22 cellular contexts compared by ENCODE assay signal in genomic region chr10:84826704-84827103, GRCh38.
DNase-seq lines count a peak whose midpoint lies in the region; ATAC-seq and TF ChIP-seq lines count a peak whose summit lies in the region.
"Had no signal": no experiment of that assay in that cellular context is flagged by ENCODE, and none has a peak within 500 bp of the region (broad histone marks: within the 10 kb centered on the region; RNA-seq: fewer than 3 reads in every experiment).

No MANE protein-coding gene starts in this region.

- H3K4me3 ChIP-seq in mesendoderm (ENCODE audit: low read length) (no peak overlapping the region), body of pancreas (no peak overlapping the region)
- no peak overlapping the region for H3K4me3 ChIP-seq in CD8-positive, alpha-beta T cell (ENCODE audit: low read depth, low read length)
- H3K4me3 ChIP-seq: mucosa of descending colon, uterus had no signal

- H3K36me3 Mint-ChIP-seq in CD8-positive, alpha-beta T cell, result no peaks in the 10 kb centered on the region
- H3K36me3 Mint-ChIP-seq: CD4-positive, alpha-beta memory T cell; stimulated activated effector memory CD8-positive, alpha-beta T cell treated with anti-CD3 and anti-CD28 coated beads, Interleukin-12 subunit alpha, Interleukin-12 subunit beta, amount 100 ng/mL, for 72 hours had no signal

- TF ChIP-seq CTCF in CD8-positive, alpha-beta T cell (IDR thresholded peaks at IDR 0.05), result no peak
- TF ChIP-seq CTCF in body of pancreas (IDR thresholded peaks at IDR 0.05), result no peak

- H3K4me1 Mint-ChIP-seq in CD8-positive, alpha-beta T cell (ENCODE audit: low read depth), result no peaks in the 10 kb centered on the region
- H3K4me1 Mint-ChIP-seq: activated CD4-positive, alpha-beta memory T cell treated with anti-CD3 and anti-CD28 coated beads, Interleukin-2, amount 10 ng/mL, durations not matched to agents 7 days and 5 days; CD4-positive, alpha-beta memory T cell; stimulated activated effector memory CD8-positive, alpha-beta T cell treated with anti-CD3 and anti-CD28 coated beads, Interleukin-12 subunit alpha, Interleukin-12 subunit beta, amount 100 ng/mL, for 72 hours had no signal

- no peak overlapping the region for H3K23ac ChIP-seq in mesendoderm (ENCODE audit: low read length)

- H4K8ac ChIP-seq in mesendoderm (ENCODE audit: low read depth, low read length), result no peak overlapping the region

- DNase-seq in AG20443 (ENCODE audit: low spot score) (peak; percentile 32), GM03348 (ENCODE audit: low spot score) (peak; percentile 22), mesendoderm (peak; percentile 77), LoVo (ENCODE audit: low spot score) (no peak), body of pancreas (no peak)
- DNase-seq in CD8-positive, alpha-beta T cell, result no peak
- DNase-seq: activated CD4-positive, alpha-beta memory T cell treated with anti-CD3 and anti-CD28 coated beads, Interleukin-2, amount 10 ng/mL, durations not matched to agents 7 days and 5 days; activated effector memory CD4-positive, alpha-beta T cell treated with Interleukin-2 at 50 U/mL for 16 hours; CD4-positive, alpha-beta memory T cell; dermis blood vessel endothelial cell; GF-D8; glutamatergic neuron; mucosa of descending colon; NCI-H1048; NCI-H2081; NCI-H526; stimulated activated CD4-positive, alpha-beta T cell treated with anti-CD3 and anti-CD28 coated beads, Interleukin-2, amount 100 ng/mL, for 24 hours; uterus had no signal

- peaks cover 2% of the 10 kb centered on the region for H3K27me3 Mint-ChIP-seq in CD8-positive, alpha-beta T cell (ENCODE audit: low read depth)
- H3K27me3 Mint-ChIP-seq: activated CD4-positive, alpha-beta memory T cell treated with anti-CD3 and anti-CD28 coated beads, Interleukin-2, amount 10 ng/mL, durations not matched to agents 7 days and 5 days; progenitor cell of endocrine pancreas had no signal

- no peak for TF ChIP-seq POLR2A in body of pancreas (IDR thresholded peaks at IDR 0.05)

- no peak overlapping the region for H3K4me2 ChIP-seq in mesendoderm (ENCODE audit: low read length)

- H2BK5ac ChIP-seq in mesendoderm (ENCODE audit: low read length), result no peak overlapping the region

- no peak for ATAC-seq in SK-N-SH treated with all-trans-retinoic acid at 6 μM for 48 hours
- ATAC-seq in CD8-positive, alpha-beta T cell, result no peak
- ATAC-seq in body of pancreas, result no peak
- ATAC-seq: left lobe of liver; mucosa of descending colon; stimulated activated effector memory CD8-positive, alpha-beta T cell treated with anti-CD3 and anti-CD28 coated beads, Interleukin-12 subunit alpha, Interleukin-12 subunit beta, amount 100 ng/mL, for 72 hours had no signal

- H3K79me1 ChIP-seq in mesendoderm (ENCODE audit: low read length), result no peaks in the 10 kb centered on the region

- POLR2A ChIA-PET in CD8-positive, alpha-beta T cell (lab: Charles Lee), result no interaction called here

- H3K36me3 ChIP-seq in mesendoderm (ENCODE audit: control insufficient read depth, insufficient read depth, low read length) (no peaks in the 10 kb centered on the region), body of pancreas (replicated peaks in 1 of 2; ENCODE audit: insufficient read depth in 1 of 2, low read depth in 2 of 2) (no peaks in the 10 kb centered on the region)
- no peaks in the 10 kb centered on the region for H3K36me3 ChIP-seq in CD8-positive, alpha-beta T cell (ENCODE audit: insufficient read depth, low read length)
- H3K36me3 ChIP-seq: uterus had no signal

- H3K27me3 ChIP-seq in mesendoderm (ENCODE audit: insufficient read depth, low read length, poor library complexity) (no peaks in the 10 kb centered on the region), body of pancreas (no peaks in the 10 kb centered on the region)
- no peaks in the 10 kb centered on the region for H3K27me3 ChIP-seq in CD8-positive, alpha-beta T cell (ENCODE audit: insufficient read depth, low read length)
- H3K27me3 ChIP-seq: uterus had no signal

- H3K27ac Mint-ChIP-seq in CD8-positive, alpha-beta T cell, result no peak overlapping the region
- H3K27ac Mint-ChIP-seq: activated CD4-positive, alpha-beta memory T cell treated with anti-CD3 and anti-CD28 coated beads, Interleukin-2, amount 10 ng/mL, durations not matched to agents 7 days and 5 days; CD4-positive, alpha-beta memory T cell; progenitor cell of endocrine pancreas; stimulated activated effector memory CD8-positive, alpha-beta T cell treated with anti-CD3 and anti-CD28 coated beads, Interleukin-12 subunit alpha, Interleukin-12 subunit beta, amount 100 ng/mL, for 72 hours had no signal

- no peak overlapping the region for H3K4me3 Mint-ChIP-seq in CD8-positive, alpha-beta T cell
- H3K4me3 Mint-ChIP-seq: activated CD4-positive, alpha-beta memory T cell treated with anti-CD3 and anti-CD28 coated beads, Interleukin-2, amount 10 ng/mL, durations not matched to agents 7 days and 5 days; CD4-positive, alpha-beta memory T cell; stimulated activated effector memory CD8-positive, alpha-beta T cell treated with anti-CD3 and anti-CD28 coated beads, Interleukin-12 subunit alpha, Interleukin-12 subunit beta, amount 100 ng/mL, for 72 hours had no signal

- peaks cover 2% of the 10 kb centered on the region for H3K4me1 ChIP-seq in mesendoderm (ENCODE audit: control insufficient read depth, low read depth, low read length)
- H3K4me1 ChIP-seq in CD8-positive, alpha-beta T cell (ENCODE audit: insufficient read depth, low read length), result no peaks in the 10 kb centered on the region
- no peaks in the 10 kb centered on the region for H3K4me1 ChIP-seq in body of pancreas
- H3K4me1 ChIP-seq: uterus had no signal

- no CpG with 5 or more reads among the region's 3 CpGs for WGBS in mesendoderm (ENCODE audit: extremely low coverage, insufficient coverage, low lambda C conversion rate)
- 66 to 68% methylated on average over 3 of the region's 3 CpGs for WGBS in body of pancreas, 2 donors

- no peak overlapping the region for H2BK15ac ChIP-seq in mesendoderm (replicated peaks; ENCODE audit: low read depth)

- H3K9me3 Mint-ChIP-seq in CD8-positive, alpha-beta T cell, result no peaks in the 10 kb centered on the region
- H3K9me3 Mint-ChIP-seq: activated CD4-positive, alpha-beta memory T cell treated with anti-CD3 and anti-CD28 coated beads, Interleukin-2, amount 10 ng/mL, durations not matched to agents 7 days and 5 days; stimulated activated effector memory CD8-positive, alpha-beta T cell treated with anti-CD3 and anti-CD28 coated beads, Interleukin-12 subunit alpha, Interleukin-12 subunit beta, amount 100 ng/mL, for 72 hours had no signal

- H3K27ac ChIP-seq in mesendoderm (ENCODE audit: low read depth, low read length) (no peak overlapping the region), body of pancreas (no peak overlapping the region)
- no peak overlapping the region for H3K27ac ChIP-seq in CD8-positive, alpha-beta T cell (ENCODE audit: low read depth, low read length)
- H3K27ac ChIP-seq: uterus had no signal

- H3K18ac ChIP-seq in mesendoderm (ENCODE audit: low read length), result no peak overlapping the region

- H3K56ac ChIP-seq in mesendoderm (ENCODE audit: low read length), result no peak overlapping the region

- H3K4ac ChIP-seq in mesendoderm (ENCODE audit: low read depth, low read length), result no peak overlapping the region

- intact Hi-C loops in CD8-positive, alpha-beta T cell (cut with DNase I, micrococcal nuclease), result no loop called here
- intact Hi-C loops in body of pancreas (cut with DNase I), result no loop called here

- no peak overlapping the region for H4K5ac ChIP-seq in mesendoderm (ENCODE audit: low read length)

- no peak overlapping the region for H2BK120ac ChIP-seq in mesendoderm (ENCODE audit: low read depth, low read length)

- H3K79me2 ChIP-seq in mesendoderm (ENCODE audit: control insufficient read depth, insufficient read depth, low read length), result no peaks in the 10 kb centered on the region

- H2AK5ac ChIP-seq in mesendoderm (ENCODE audit: low read length), result no peak overlapping the region

- H3K9me3 ChIP-seq in CD8-positive, alpha-beta T cell (ENCODE audit: low read length), result no peaks in the 10 kb centered on the region
- H3K9me3 ChIP-seq in body of pancreas, result no peaks in the 10 kb centered on the region
- H3K9me3 ChIP-seq: mucosa of descending colon, uterus had no signal

- no peak overlapping the region for H3K9ac ChIP-seq in mesendoderm (ENCODE audit: low read length)

- CTCF ChIA-PET in CD8-positive, alpha-beta T cell (lab: Charles Lee), result no interaction called here

TF ChIP-seq in SK-N-SH treated with all-trans-retinoic acid at 6 μM for 48 hours, 23 proteins besides CTCF, POLR2A, EP300 and RAD21:
- TF ChIP-seq ZNF565 (CRISPR knock-in tag; conservative IDR thresholded peaks at IDR 0.05; ENCODE audit: low read depth) (no peak), TOX (CRISPR knock-in tag; IDR thresholded peaks at IDR 0.05; ENCODE audit: borderline replicate concordance) (no peak), ISL1 (CRISPR knock-in tag; IDR thresholded peaks at IDR 0.05) (0 out of 2 replicates have a peak, but pooled peaks have one; percentile 8), TCF4 (CRISPR knock-in tag; IDR thresholded peaks at IDR 0.05; ENCODE audit: borderline replicate concordance) (no peak), SNAI2 (CRISPR knock-in tag; IDR thresholded peaks at IDR 0.05) (no peak), ZFP3 (CRISPR knock-in tag; IDR thresholded peaks at IDR 0.05) (no peak)
- TF ChIP-seq, protein P1, sequence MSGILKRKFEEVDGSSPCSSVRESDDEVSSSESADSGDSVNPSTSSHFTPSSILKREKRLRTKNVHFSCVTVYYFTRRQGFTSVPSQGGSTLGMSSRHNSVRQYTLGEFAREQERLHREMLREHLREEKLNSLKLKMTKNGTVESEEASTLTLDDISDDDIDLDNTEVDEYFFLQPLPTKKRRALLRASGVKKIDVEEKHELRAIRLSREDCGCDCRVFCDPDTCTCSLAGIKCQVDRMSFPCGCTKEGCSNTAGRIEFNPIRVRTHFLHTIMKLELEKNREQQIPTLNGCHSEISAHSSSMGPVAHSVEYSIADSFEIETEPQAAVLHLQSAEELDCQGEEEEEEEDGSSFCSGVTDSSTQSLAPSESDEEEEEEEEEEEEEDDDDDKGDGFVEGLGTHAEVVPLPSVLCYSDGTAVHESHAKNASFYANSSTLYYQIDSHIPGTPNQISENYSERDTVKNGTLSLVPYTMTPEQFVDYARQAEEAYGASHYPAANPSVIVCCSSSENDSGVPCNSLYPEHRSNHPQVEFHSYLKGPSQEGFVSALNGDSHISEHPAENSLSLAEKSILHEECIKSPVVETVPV (CRISPR knock-in tag; IDR thresholded peaks at IDR 0.05), result no peak

Comparison
In these comparisons a context has a peak if more than half of its experiments do, and no peak if none do; other contexts are left out.
1. DNase-seq: peak in AG20443 (single experiment), GM03348 (single experiment) and mesendoderm (single experiment); none in LoVo (single experiment), CD8-positive, alpha-beta T cell (0 of 7) and body of pancreas (0 of 4).